8 cellular contexts compared by ENCODE assay signal in genomic region chr3:129224984-129225393, GRCh38. TPM values are rescaled to one million over a fixed set of nuclear protein-coding genes. Genes with fewer than 3 reads are reported as not detected.
DNase-seq lines count a peak whose midpoint lies in the region; ATAC-seq and TF ChIP-seq lines count a peak whose summit lies in the region.

No MANE protein-coding gene starts in this region.

- intact Hi-C loops in vagina (cut with DNase I) = no loop called here

- H3K36me3 ChIP-seq in BE2C (no peaks in the 10 kb centered on the region), vagina (no peaks in the 10 kb centered on the region)

- no peak for TF ChIP-seq POLR2A in vagina (IDR thresholded peaks at IDR 0.05)

- peaks cover 50% of the 10 kb centered on the region for H3K4me1 Mint-ChIP-seq in HFFc6 (ENCODE audit: low read depth)
- peaks cover 4% of the 10 kb centered on the region in 2 donors for H3K4me1 Mint-ChIP-seq in effector memory CD8-positive, alpha-beta T cell (ENCODE audit: low read depth in 2 of 2)

- TF ChIP-seq CTCF in BE2C (IDR thresholded peaks at IDR 0.05; ENCODE audit: low read depth, low read length) (no peak), HFFc6 (IDR thresholded peaks at IDR 0.05) (no peak), vagina (IDR thresholded peaks at IDR 0.05) (no peak)

- H3K9me3 Mint-ChIP-seq in HFFc6 = no peaks in the 10 kb centered on the region
- H3K9me3 Mint-ChIP-seq in effector memory CD8-positive, alpha-beta T cell = no peaks in the 10 kb centered on the region

- peak overlapping the region; percentile 96 for H3K27ac Mint-ChIP-seq in HFFc6
- H3K27ac Mint-ChIP-seq in effector memory CD8-positive, alpha-beta T cell = peak overlapping the region in 1 of 2 donors; percentile 65

- H3K4me3 Mint-ChIP-seq in HFFc6 = peak overlapping the region; percentile 77
- H3K4me3 Mint-ChIP-seq in effector memory CD8-positive, alpha-beta T cell = no peak overlapping the region

- DNase-seq in BE2C (peak; percentile 53), HFFc6 (peak; percentile 66), SW 1271 (lab: John Stamatoyannopoulos, UW) (peak; percentile 51 to 78), midbrain (lab: John Stamatoyannopoulos, UW) (peak; percentile 77), vagina (ENCODE audit: extremely low spot score in 2 of 2) (no peak)
- no peak for DNase-seq in effector memory CD8-positive, alpha-beta T cell

- H3K27me3 ChIP-seq in BE2C (no peaks in the 10 kb centered on the region), vagina (no peaks in the 10 kb centered on the region)

- H3K4me1 ChIP-seq in BE2C (peaks cover 2% of the 10 kb centered on the region; the same call in 1 of the 2 replicates), vagina (peaks cover 59% of the 10 kb centered on the region)

- ATAC-seq in effector memory CD8-positive, alpha-beta T cell (replicated peaks) = peak; percentile 26
- ATAC-seq in GM18858 (IDR thresholded peaks at IDR 0.05; ENCODE audit: unreplicated experiment) (no peak), HG02981 (IDR thresholded peaks at IDR 0.05; ENCODE audit: unreplicated experiment) (no peak)

- no peaks in the 10 kb centered on the region for H3K27me3 Mint-ChIP-seq in HFFc6 (ENCODE audit: insufficient read depth)
- H3K27me3 Mint-ChIP-seq in effector memory CD8-positive, alpha-beta T cell = no peaks in the 10 kb centered on the region

- H3K36me3 Mint-ChIP-seq in HFFc6 (ENCODE audit: low read depth) = no peaks in the 10 kb centered on the region
- peaks cover 2% of the 10 kb centered on the region for H3K36me3 Mint-ChIP-seq in effector memory CD8-positive, alpha-beta T cell (ENCODE audit: insufficient read depth)

- no peaks in the 10 kb centered on the region for H3K9me3 ChIP-seq in BE2C
- no peaks in the 10 kb centered on the region for H3K9me3 ChIP-seq in vagina

- H3K4me3 ChIP-seq in BE2C (ENCODE audit: low read depth, low read length) (peak overlapping the region; percentile 43), vagina (peak overlapping the region; percentile 3 to 8)

- H3K27ac ChIP-seq in vagina = peak overlapping the region; percentile 81

RNA-seq across cellular contexts. Expression of gene COPG1, which starts 24.4 kb away (rescaled TPM):
- 137 TPM for polyA plus RNA-seq in BE2C (2012; ENCODE audit: insufficient read depth, insufficient read length, low read depth)
- 100 to 1,000 TPM; 316 to 393 (median 342) TPM for total RNA-seq in HFFc6 (2021; fragmentation: NEBNext Ultra II Directional; extraction: Animal tissue kit (Norgen Biotek cat#: 25700))
- total RNA-seq in vagina = 76.4 TPM

RNA-seq across cellular contexts. Expression of gene CNBP, which starts 41.3 kb away (rescaled TPM):
- 597 TPM for polyA plus RNA-seq in BE2C (2012; ENCODE audit: insufficient read depth, insufficient read length, low read depth)
- 100 to 1,000 TPM; 229 to 242 (median 240) TPM for total RNA-seq in HFFc6 (2021; fragmentation: NEBNext Ultra II Directional; extraction: Animal tissue kit (Norgen Biotek cat#: 25700))
- 405 TPM for total RNA-seq in vagina

RNA-seq across cellular contexts. Expression of gene HMCES, which starts 53.7 kb away (rescaled TPM):
- 58.8 TPM for polyA plus RNA-seq in BE2C (2012; ENCODE audit: insufficient read depth, insufficient read length, low read depth)
- 10 to 100 TPM; 28.3 to 33.9 (median 31.4) TPM for total RNA-seq in HFFc6 (2021; fragmentation: NEBNext Ultra II Directional; extraction: Animal tissue kit (Norgen Biotek cat#: 25700))
- total RNA-seq in vagina = 16.9 TPM

Comparison
In these comparisons a context has a peak if more than half of its experiments do, and no peak if none do; other contexts are left out.
1. DNase-seq: peak in BE2C (single experiment), HFFc6 (single experiment), SW 1271 (2 of 2) and midbrain (single experiment); none in effector memory CD8-positive, alpha-beta T cell (0 of 3) and vagina (0 of 2).